ENCODE assay signal across 12 cellular contexts in genomic region chr15:77840962-77841361, GRCh38.
A peak's percentile ranks its signal among the peaks of the same experiment; 100 is the strongest.
DNase-seq lines count a peak whose midpoint lies in the region; ATAC-seq, FAIRE-seq and TF ChIP-seq lines count a peak whose summit lies in the region.
"Had no signal": no experiment of that assay in that cellular context is flagged by ENCODE, and none has a peak within 500 bp of the region (broad histone marks: within the 10 kb centered on the region; RNA-seq: fewer than 3 reads in every experiment).

No MANE protein-coding gene starts in this region.

- H3K4me1 ChIP-seq in mammary epithelial cell (ENCODE audit: insufficient read depth, low read length) = peaks cover 12% of the 10 kb centered on the region
- no peaks in the 10 kb centered on the region for H3K4me1 ChIP-seq in left lung
- peaks cover 0 to 15% of the 10 kb centered on the region in 2 donors for H3K4me1 ChIP-seq in neuronal stem cell (ENCODE audit: control insufficient read depth in 2 of 2, insufficient read depth in 1 of 2, low read depth in 1 of 2, low read length in 2 of 2)

- H4K8ac ChIP-seq in neuronal stem cell (ENCODE audit: low read depth, low read length) = no peak overlapping the region

- H2BK12ac ChIP-seq in neuronal stem cell (ENCODE audit: low read length) = no peak overlapping the region

- no peak overlapping the region for H3K4ac ChIP-seq in neuronal stem cell (ENCODE audit: low read length)

- intact Hi-C loops in mammary epithelial cell (cut with micrococcal nuclease) = no loop called here
- intact Hi-C loops in left lung (cut with DNase I) = no loop called here
- intact Hi-C loops in sciatic nerve (cut with DNase I) = no loop called here

- 12% methylated on average over 9 of the region's 9 CpGs for WGBS in mammary epithelial cell (ENCODE audit: low coverage, missing lambda C conversion rate)
- no CpG with 5 or more reads among the region's 9 CpGs for whole genome bisulfite sequencing in neuronal stem cell (ENCODE audit: extremely low coverage in 2 of 2, insufficient read length in 2 of 2, insufficient replicate concordance in 1 of 2), 2 donors

- H3K14ac ChIP-seq in neuronal stem cell (ENCODE audit: low read length) = no peak overlapping the region

- in situ Hi-C loops in mammary epithelial cell (cut with MboI; ENCODE audit: low sequenced_read_pairs in 2 of 2) = no loop called here

- H4K20me1 ChIP-seq in mammary epithelial cell (ENCODE audit: insufficient read depth, low read length) = no peaks in the 10 kb centered on the region

- no peak overlapping the region for H2BK15ac ChIP-seq in neuronal stem cell (ENCODE audit: low read length)

- no peaks in the 10 kb centered on the region for H3K79me2 ChIP-seq in mammary epithelial cell (ENCODE audit: insufficient read depth, low read length)

- no peaks in the 10 kb centered on the region for H3K79me1 ChIP-seq in neuronal stem cell (ENCODE audit: low read depth, low read length)

- H2BK120ac ChIP-seq in neuronal stem cell (ENCODE audit: low read depth, low read length) = no peak overlapping the region

- dilution Hi-C loops in mammary epithelial cell (cut with HindIII; ENCODE audit: low sequenced_read_pairs) = no loop called here

- H3K18ac ChIP-seq in neuronal stem cell (ENCODE audit: low read length) = no peak overlapping the region

- no peak overlapping the region for H2BK5ac ChIP-seq in neuronal stem cell (ENCODE audit: low read length)

- H2AK5ac ChIP-seq in neuronal stem cell (ENCODE audit: low read depth, low read length) = no peak overlapping the region

- no peaks in the 10 kb centered on the region for H3K9me3 ChIP-seq in mammary epithelial cell (replicated peaks; ENCODE audit: insufficient read depth, low read length)
- peaks cover 0 to 7% of the 10 kb centered on the region in 2 donors for H3K9me3 ChIP-seq in left lung
- no peaks in the 10 kb centered on the region for H3K9me3 ChIP-seq in neuronal stem cell (replicated peaks in 1 of 2; ENCODE audit: control insufficient read depth in 2 of 2, insufficient read depth in 1 of 2, low read depth in 1 of 2, low read length in 2 of 2)

- no peak for TF ChIP-seq CTCF in AG10803 (conservative IDR thresholded peaks at IDR 0.05; ENCODE audit: low read length)
- TF ChIP-seq CTCF in mammary epithelial cell (conservative IDR thresholded peaks at IDR 0.05 in 1 of 2, IDR thresholded peaks at IDR 0.05 in 1 of 2; ENCODE audit: extremely low read depth in 1 of 2, insufficient read depth in 1 of 2, low read depth in 1 of 2, low read length in 2 of 2) = no peak
- TF ChIP-seq CTCF in left lung (IDR thresholded peaks at IDR 0.05) = no peak

- FAIRE-seq in frontal cortex (lab: Jason Lieb, UNC) = no peak

- no peak overlapping the region for H4K91ac ChIP-seq in neuronal stem cell (ENCODE audit: low read depth, low read length, poor library complexity)

- H3K27ac ChIP-seq in mammary epithelial cell (ENCODE audit: insufficient read depth, low read depth, low read length) = no peak overlapping the region
- H3K27ac ChIP-seq in left lung = no peak overlapping the region
- H3K27ac ChIP-seq in neuronal stem cell (replicated peaks; ENCODE audit: low read length) = no peak overlapping the region
- H3K27ac ChIP-seq: C4-2B had no signal

- H3K27me3 ChIP-seq in mammary epithelial cell (ENCODE audit: insufficient read depth, low read length) (peaks cover 2% of the 10 kb centered on the region), left lung (peaks cover 0 to 40% of the 10 kb centered on the region in 2 donors), neuronal stem cell (ENCODE audit: control insufficient read depth in 3 of 3, insufficient read depth in 3 of 3, low read depth in 1 of 3, low read length in 3 of 3) (peaks cover 0 to 30% (median 0%) of the 10 kb centered on the region in 3 experiments)

- DNase-seq in AG10803 (ENCODE audit: low read depth) (peak; percentile 64), LoVo (ENCODE audit: low spot score) (peak; percentile 5), mammary epithelial cell (peak; percentile 85), left lung (peak in 1 of 2 donors; percentile 27), sciatic nerve (ENCODE audit: low spot score) (no peak), frontal cortex (ENCODE audit: low spot score in 2 of 2) (no peak), neuronal stem cell (ENCODE audit: low spot score) (no peak)
- no peak for DNase-seq in stimulated activated CD4-positive, alpha-beta T cell treated with anti-CD3 and anti-CD28 coated beads, Interleukin-4, amount 100 ng/mL, for 24 hours
- DNase-seq: activated naive CD8-positive, alpha-beta T cell treated with anti-CD3 and anti-CD28 coated beads, Interleukin-2, amount 50 U/mL, for 24 hours; naive B cell; T-helper 2 cell had no signal

- H3K23ac ChIP-seq in neuronal stem cell (ENCODE audit: low read depth, low read length, poor library complexity) = no peak overlapping the region

- no peak overlapping the region for H3K4me2 ChIP-seq in mammary epithelial cell (ENCODE audit: insufficient read depth, low read depth, low read length)
- no peak overlapping the region for H3K4me2 ChIP-seq in neuronal stem cell (ENCODE audit: insufficient read depth, low read length, poor library complexity, severe bottlenecking)

- no peak overlapping the region for H3K9ac ChIP-seq in mammary epithelial cell (ENCODE audit: insufficient read depth, low read length)
- no peak overlapping the region for H3K9ac ChIP-seq in neuronal stem cell (ENCODE audit: low read depth, low read length, poor library complexity)

- H2AFZ ChIP-seq in mammary epithelial cell (ENCODE audit: low read depth, low read length) (no peak overlapping the region), neuronal stem cell (ENCODE audit: low read length) (no peak overlapping the region)

- ATAC-seq in left lung (peak; percentile 71), sciatic nerve (no peak)
- ATAC-seq: activated naive CD8-positive, alpha-beta T cell treated with anti-CD3 and anti-CD28 coated beads, Interleukin-2, amount 50 U/mL, for 24 hours had no signal

- CTCF ChIA-PET in mammary epithelial cell (lab: Charles Lee; ENCODE audit: low non-redundant PET) = no interaction called here

- H3K4me3 ChIP-seq in AG10803 (ENCODE audit: low read length) = no peak overlapping the region
- H3K4me3 ChIP-seq in mammary epithelial cell (replicated peaks in 1 of 3; ENCODE audit: insufficient read depth in 1 of 3, low read depth in 2 of 3, low read length in 3 of 3) = no peak overlapping the region
- H3K4me3 ChIP-seq in left lung = no peak overlapping the region
- H3K4me3 ChIP-seq in neuronal stem cell (ENCODE audit: low read length in 2 of 2) = no peak overlapping the region

- no TSS peak for BruUV-seq in mammary epithelial cell (replicated peaks; lab: Mats Ljungman, UMichigan)

- H3K36me3 ChIP-seq in mammary epithelial cell (ENCODE audit: insufficient read depth, low read length) (no peaks in the 10 kb centered on the region), left lung (no peaks in the 10 kb centered on the region), neuronal stem cell (replicated peaks in 1 of 2; ENCODE audit: control insufficient read depth in 2 of 2, insufficient read depth in 2 of 2, low read length in 2 of 2) (no peaks in the 10 kb centered on the region)

Comparison
In these comparisons a context has a peak if more than half of its experiments do, and no peak if none do; other contexts are left out.
1. DNase-seq: peak in AG10803 (single experiment), LoVo (single experiment) and mammary epithelial cell (single experiment); none in stimulated activated CD4-positive, alpha-beta T cell treated with anti-CD3 and anti-CD28 coated beads, Interleukin-4, amount 100 ng/mL, for 24 hours (single experiment), sciatic nerve (single experiment), frontal cortex (0 of 2) and neuronal stem cell (single experiment).